18 cellular contexts compared by ENCODE assay signal in genomic region chr10:113230018-113230610, GRCh38.
"Had no signal": no experiment of that assay in that cellular context is flagged by ENCODE, and none has a peak within 500 bp of the region (broad histone marks: within the 10 kb centered on the region; RNA-seq: fewer than 3 reads in every experiment).

No MANE protein-coding gene starts in this region.

- DNase-seq: activated CD4-positive, alpha-beta memory T cell treated with anti-CD3 and anti-CD28 coated beads for 36 hours; activated CD4-positive, alpha-beta T cell treated with anti-CD3 and anti-CD28 coated beads for 48 hours; activated naive CD4-positive, alpha-beta T cell treated with Interleukin-2 at 50 U/mL for 16 hours; activated naive CD8-positive, alpha-beta T cell treated with anti-CD3 and anti-CD28 coated beads for 36 hours; activated T-cell treated with anti-CD3 and anti-CD28 coated beads, Interleukin-2, amount 50 U/mL, for 48 hours; amniotic stem cell; cerebellar nuclear complex; effector CD8-positive, alpha-beta T cell; erythroblast; foreskin keratinocyte; mucosa of descending colon; posterior cingulate gyrus; spleen; stimulated activated CD4-positive, alpha-beta T cell treated with anti-CD3 and anti-CD28 coated beads, Interleukin-4, amount 100 ng/mL, for 1 hour; stimulated activated naive CD4-positive, alpha-beta T cell; T-helper 2 cell; upper lobe of left lung had no signal

- H3K36me3 ChIP-seq: spleen, thoracic aorta, upper lobe of left lung had no signal

- H3K4me3 ChIP-seq: mucosa of descending colon, spleen, thoracic aorta, upper lobe of left lung had no signal

- H3K27ac ChIP-seq: foreskin keratinocyte, spleen, thoracic aorta, upper lobe of left lung had no signal

- H3K27me3 ChIP-seq: foreskin keratinocyte, upper lobe of left lung had no signal

- H3K9me3 ChIP-seq: mucosa of descending colon, spleen, thoracic aorta, upper lobe of left lung had no signal

- ATAC-seq: foreskin keratinocyte, mucosa of descending colon had no signal

- H3K4me1 ChIP-seq: foreskin keratinocyte, upper lobe of left lung had no signal
